ENCODE assay signal across 10 cellular contexts in genomic region chr2:8582850-8583399, GRCh38.
A peak's percentile ranks its signal among the peaks of the same experiment; 100 is the strongest.
DNase-seq lines count a peak whose midpoint lies in the region; ATAC-seq and TF ChIP-seq lines count a peak whose summit lies in the region.
"Had no signal": no experiment of that assay in that cellular context is flagged by ENCODE, and none has a peak within 500 bp of the region (broad histone marks: within the 10 kb centered on the region; RNA-seq: fewer than 3 reads in every experiment).

No MANE protein-coding gene starts in this region.

- H3K36me3 Mint-ChIP-seq in natural killer cell = no peaks in the 10 kb centered on the region

- peaks cover 0 to 6% of the 10 kb centered on the region in 2 donors for H3K27me3 Mint-ChIP-seq in natural killer cell (ENCODE audit: low read depth in 2 of 2)

- H3K27me3 ChIP-seq in duodenal mucosa (ENCODE audit: control insufficient read depth in 1 of 2, insufficient read depth in 2 of 2, low read length in 2 of 2) (no peaks in the 10 kb centered on the region), upper lobe of right lung (no peaks in the 10 kb centered on the region)

- H3K27ac ChIP-seq in duodenal mucosa (ENCODE audit: low read depth, low read length) = peak overlapping the region; percentile 30
- H3K27ac ChIP-seq in upper lobe of right lung = peak overlapping the region; percentile 34
- H3K27ac ChIP-seq: brain microvascular endothelial cell, SJCRH30 had no signal

- peak overlapping the region; percentile 50 for H3K4me3 Mint-ChIP-seq in natural killer cell

- ATAC-seq in Right ventricle myocardium superior (ENCODE audit: poor library complexity) = peak; percentile 17
- no peak for ATAC-seq in Right ventricle myocardium inferior
- ATAC-seq in natural killer cell = no peak
- ATAC-seq in upper lobe of right lung = no peak
- no peak for ATAC-seq in GM21576 (IDR thresholded peaks at IDR 0.05; ENCODE audit: unreplicated experiment)

- TF ChIP-seq CTCF in natural killer cell (IDR thresholded peaks at IDR 0.05) = no peak
- TF ChIP-seq CTCF in upper lobe of right lung (IDR thresholded peaks at IDR 0.05) = no peak

- DNase-seq in Right ventricle myocardium superior = no peak
- DNase-seq in Right ventricle myocardium inferior (ENCODE audit: missing footprints) = no peak
- DNase-seq in natural killer cell = no peak
- peak; percentile 62 for DNase-seq in upper lobe of right lung
- no peak for DNase-seq in NCI-H1694 (lab: John Stamatoyannopoulos, UW)
- DNase-seq in activated effector memory CD4-positive, alpha-beta T cell treated with Interleukin-2 at 50 U/mL for 16 hours = no peak
- DNase-seq: SJCRH30 had no signal

- H3K9me3 ChIP-seq in duodenal mucosa (ENCODE audit: control insufficient read depth in 1 of 2, low read length in 2 of 2) (no peaks in the 10 kb centered on the region), upper lobe of right lung (no peaks in the 10 kb centered on the region)
- H3K9me3 ChIP-seq: SJCRH30 had no signal

- intact Hi-C loops in Right ventricle myocardium superior (cut with DNase I) = no loop called here
- intact Hi-C loops in Right ventricle myocardium inferior (cut with DNase I) = loop anchor here (2.0 kb wide), 1 partner anchor 96 kb away; no protein-coding TSS in a partner anchor
- intact Hi-C loops in natural killer cell (cut with micrococcal nuclease) = no loop called here
- intact Hi-C loops in upper lobe of right lung (cut with DNase I) = no loop called here

- peak overlapping the region; percentile 57 for H3K9ac ChIP-seq in duodenal mucosa (ENCODE audit: low read depth in 1 of 2, low read length in 2 of 2)

- no peak overlapping the region for H3K27ac Mint-ChIP-seq in natural killer cell

- H3K9me3 Mint-ChIP-seq in natural killer cell = no peaks in the 10 kb centered on the region

- H3K4me1 Mint-ChIP-seq in natural killer cell = peaks cover 6 to 35% of the 10 kb centered on the region in 2 donors

- H3K36me3 ChIP-seq in duodenal mucosa (ENCODE audit: control insufficient read depth in 1 of 2, insufficient read depth in 2 of 2, low read length in 2 of 2) (no peaks in the 10 kb centered on the region), upper lobe of right lung (no peaks in the 10 kb centered on the region)
- H3K36me3 ChIP-seq: brain microvascular endothelial cell, SJCRH30 had no signal

- peaks cover 19 to 30% of the 10 kb centered on the region in 2 donors for H3K4me1 ChIP-seq in duodenal mucosa (ENCODE audit: control insufficient read depth in 1 of 2, insufficient read depth in 2 of 2, low read length in 2 of 2)
- H3K4me1 ChIP-seq in upper lobe of right lung = peaks cover 12% of the 10 kb centered on the region
- H3K4me1 ChIP-seq: SJCRH30 had no signal

- H3K4me3 ChIP-seq in duodenal mucosa (ENCODE audit: low read depth in 1 of 2, low read length in 2 of 2) (peak overlapping the region; percentile 51 to 53), upper lobe of right lung (peak overlapping the region; percentile 28)
- H3K4me3 ChIP-seq: SJCRH30 had no signal
